ENCODE assay signal across 8 cellular contexts in the genomic region with DNA sequence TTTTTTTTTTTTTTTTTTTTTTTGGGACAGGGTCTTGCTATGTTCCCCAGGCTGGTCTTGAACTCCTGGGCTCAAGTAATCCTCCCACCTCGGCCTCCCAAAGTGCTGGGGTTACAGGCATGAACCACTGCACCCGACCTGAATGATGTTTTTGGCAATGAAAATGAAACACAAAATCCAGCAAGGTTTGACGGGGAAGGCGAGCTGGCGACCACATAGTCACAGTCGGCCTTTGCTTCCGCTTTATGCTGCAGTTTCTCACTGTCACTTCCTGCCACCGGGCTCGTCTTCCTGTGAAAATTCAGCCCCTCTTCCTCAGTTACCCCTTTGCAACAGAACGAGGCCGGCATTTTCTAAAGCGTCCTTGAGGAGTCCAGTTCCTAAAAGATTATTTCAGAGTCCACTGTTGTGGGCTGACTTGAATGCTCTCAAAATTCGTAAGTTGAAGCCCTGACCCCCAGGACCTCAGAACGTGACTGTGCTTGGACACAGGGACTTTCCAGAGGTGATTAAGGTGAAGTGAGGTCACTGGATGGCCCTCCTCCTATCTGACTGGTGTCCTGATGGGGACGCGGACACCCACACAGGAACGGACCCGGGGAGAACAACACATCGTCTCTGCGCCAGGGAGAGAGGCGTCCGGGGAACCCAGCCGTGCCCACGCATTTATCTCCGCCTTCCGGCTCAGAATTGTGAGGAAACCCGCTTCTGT. TPM values are rescaled to one million over a fixed set of nuclear protein-coding genes. Genes with fewer than 3 reads are reported as not detected.
DNase-seq lines count a peak whose midpoint lies in the region; ATAC-seq and TF ChIP-seq lines count a peak whose summit lies in the region.

No MANE protein-coding gene starts in this region.

- no peaks in the 10 kb centered on the region for H3K27me3 ChIP-seq in right atrium auricular region

- H3K4me3 ChIP-seq in right atrium auricular region = peak overlapping the region in 1 of 2 donors; percentile 28

- H3K27ac Mint-ChIP-seq in osteocyte (ENCODE audit: unreplicated experiment) = no peak overlapping the region

- peaks cover 40% of the 10 kb centered on the region for H3K4me1 Mint-ChIP-seq in osteocyte (ENCODE audit: unreplicated experiment)

- ATAC-seq in GM18502 (IDR thresholded peaks at IDR 0.05; ENCODE audit: poor library complexity, unreplicated experiment) = peak; percentile 33

- peaks cover 0 to 35% of the 10 kb centered on the region in 2 donors for H3K4me1 ChIP-seq in right atrium auricular region

- no peaks in the 10 kb centered on the region for H3K9me3 ChIP-seq in right atrium auricular region

- H3K27ac ChIP-seq in right atrium auricular region = peak overlapping the region; percentile 25 to 51

- H3K36me3 ChIP-seq in right atrium auricular region = no peaks in the 10 kb centered on the region

- no peaks in the 10 kb centered on the region for H3K36me3 Mint-ChIP-seq in osteocyte (ENCODE audit: unreplicated experiment)

- no peaks in the 10 kb centered on the region for H3K27me3 Mint-ChIP-seq in osteocyte (ENCODE audit: unreplicated experiment)

- TF ChIP-seq CTCF in right atrium auricular region (IDR thresholded peaks at IDR 0.05) (no peak), osteocyte (IDR thresholded peaks at IDR 0.05) (no peak)

- DNase-seq in KG1 (lab: John Stamatoyannopoulos, UW) = peak; percentile 62
- peak; percentile 83 for DNase-seq in activated CD8-positive, alpha-beta memory T cell treated with anti-CD3 and anti-CD28 coated beads for 24 hours
- DNase-seq in right atrium auricular region (ENCODE audit: low spot score) = no peak
- DNase-seq in stimulated activated CD8-positive, alpha-beta memory T cell treated with anti-CD3 and anti-CD28 coated beads, Interleukin-4, amount 100 ng/mL, for 48 hours = peak; percentile 77
- no peak for DNase-seq in osteocyte (ENCODE audit: extremely low spot score, unreplicated experiment)
- DNase-seq in EL = no peak
- no peak for DNase-seq in NCI-H748 treated with DMSO at 0.1 percent for 48 hours (lab: John Stamatoyannopoulos, UW)

- no peaks in the 10 kb centered on the region for H3K9me3 Mint-ChIP-seq in osteocyte (ENCODE audit: unreplicated experiment)

- no peak overlapping the region for H3K4me3 Mint-ChIP-seq in osteocyte (ENCODE audit: unreplicated experiment)

RNA-seq across cellular contexts. Expression of a gene that starts 2.9 kb away (rescaled TPM):
- total RNA-seq in right atrium auricular region (10 to 100 TPM; 10.5 to 14.1 TPM), osteocyte (8.4 and 11.6 TPM in 2 replicates)

Comparison
In these comparisons a context has a peak if more than half of its experiments do, and no peak if none do; other contexts are left out.
1. DNase-seq: peak in KG1 (single experiment), activated CD8-positive, alpha-beta memory T cell treated with anti-CD3 and anti-CD28 coated beads for 24 hours (single experiment) and stimulated activated CD8-positive, alpha-beta memory T cell treated with anti-CD3 and anti-CD28 coated beads, Interleukin-4, amount 100 ng/mL, for 48 hours (single experiment); none in right atrium auricular region (single experiment), osteocyte (single experiment), EL (single experiment) and NCI-H748 treated with DMSO at 0.1 percent for 48 hours (single experiment).